12 cellular contexts compared by ENCODE assay signal in genomic region chr2:10439185-10439879, GRCh38. TPM values are rescaled to one million over a fixed set of nuclear protein-coding genes. Genes with fewer than 3 reads are reported as not detected.
A peak's percentile ranks its signal among the peaks of the same experiment; 100 is the strongest.
DNase-seq lines count a peak whose midpoint lies in the region; ATAC-seq, FAIRE-seq and TF ChIP-seq lines count a peak whose summit lies in the region.
"Had no signal": no experiment of that assay in that cellular context is flagged by ENCODE, and none has a peak within 500 bp of the region (broad histone marks: within the 10 kb centered on the region; RNA-seq: fewer than 3 reads in every experiment).

No MANE protein-coding gene starts in this region.

- H3K4me2 ChIP-seq in K562 (ENCODE audit: insufficient read depth, low read length): no peak overlapping the region
- H3K4me2 ChIP-seq: BLaER1 had no signal

- peak; percentile 45 for ATAC-seq in K562
- no peak for ATAC-seq in naive B cell (ENCODE audit: low read depth in 2 of 2)
- no peak for ATAC-seq in GM18511 (IDR thresholded peaks at IDR 0.05; ENCODE audit: unreplicated experiment)
- ATAC-seq in GM19328 (IDR thresholded peaks at IDR 0.05; ENCODE audit: unreplicated experiment): no peak
- ATAC-seq: left colon had no signal

- FAIRE-seq in K562 (lab: Jason Lieb, UNC): peak; percentile 54

- peaks cover 6 to 14% (median 14%) of the 10 kb centered on the region in 3 donors for H3K4me1 Mint-ChIP-seq in IgD-negative memory B cell
- peaks cover 12 to 23% (median 22%) of the 10 kb centered on the region in 3 donors for H3K4me1 Mint-ChIP-seq in naive B cell

- POLR2A ChIA-PET in K562 (lab: Yijun Ruan, JAX): interaction anchor here (0.5 to 3.8 kb wide), 18 partner anchors 8 to 808 kb away, joined by 3 to 41 read pairs (median 3); partner anchors contain the start of genes ODC1 and YWHAQ

- no peak for TF ChIP-seq EP300 in K562 (IDR thresholded peaks at IDR 0.05; ENCODE audit: low read length)

- H3K36me3 ChIP-seq in K562 (ENCODE audit: control insufficient read depth, insufficient read depth, low read length): peaks cover 57% of the 10 kb centered on the region

- H3K4me3 Mint-ChIP-seq in IgD-negative memory B cell: peak overlapping the region in 1 of 4 donors; percentile 12
- H3K4me3 Mint-ChIP-seq in naive B cell: peak overlapping the region in 1 of 8 donors; percentile 15
- H3K4me3 Mint-ChIP-seq: activated naive CD4-positive, alpha-beta T cell treated with anti-CD3 and anti-CD28 coated beads, Interleukin-2, amount 50 U/mL, for 24 hours had no signal

- CTCF ChIA-PET in K562 (lab: Yijun Ruan, JAX; ENCODE audit: low intra/inter-chr PET ratio): no interaction called here

- peak overlapping the region; percentile 10; the same call in 1 of the 3 replicates for H3K27ac ChIP-seq in K562 (ENCODE audit: extremely low read depth, low read depth, low read length)
- H3K27ac ChIP-seq: BLaER1, thoracic aorta had no signal

- peaks cover 19% of the 10 kb centered on the region for H4K20me1 ChIP-seq in K562 (replicated peaks; ENCODE audit: control insufficient read depth, insufficient read depth, low read length)

- H2AFZ ChIP-seq in K562 (ENCODE audit: low read depth, low read length): no peak overlapping the region

- in situ Hi-C loops in K562 (cut with MboI): loop anchor here (5.0 to 10.0 kb wide), 2 partner anchors 317 to 645 kb away; partner anchors contain the start of gene RRM2

- DNase-seq in EH (ENCODE audit: low read depth): peak; percentile 13
- peak in 1 of 4 experiments; percentile 45 for DNase-seq in K562 (ENCODE audit: extremely low read depth in 1 of 4, low spot score in 3 of 4)
- no peak for DNase-seq in naive B cell
- DNase-seq in UCSD-AML1 (lab: John Stamatoyannopoulos, UW; ENCODE audit: unreplicated experiment): no peak
- DNase-seq in Kasumi-1 (lab: John Stamatoyannopoulos, UW): no peak
- DNase-seq: left colon had no signal

- no peaks in the 10 kb centered on the region for H3K9me1 ChIP-seq in K562 (ENCODE audit: control insufficient read depth, insufficient read depth, low read length)

- TF ChIP-seq CTCF in K562 (IDR thresholded peaks at IDR 0.05 in 2 of 3, conservative IDR thresholded peaks at IDR 0.05 in 1 of 3; ENCODE audit: insufficient read depth in 2 of 3, low read depth in 1 of 3, low read length in 3 of 3): no peak

- TF ChIP-seq RAD21 in K562 (CRISPR knock-in tag; conservative IDR thresholded peaks at IDR 0.05 in 1 of 2, IDR thresholded peaks at IDR 0.05 in 1 of 2): peak in 1 of 2 experiments; percentile 25; a peak in 2 of 4 replicates

- no peak overlapping the region for H3K4me3 ChIP-seq in K562
- H3K4me3 ChIP-seq: BLaER1, thoracic aorta had no signal

- H3K9me3 ChIP-seq in K562 (replicated peaks; ENCODE audit: control insufficient read depth, insufficient read depth, low read depth, low read length): no peaks in the 10 kb centered on the region
- H3K9me3 ChIP-seq: BLaER1, thoracic aorta had no signal

- no peaks in the 10 kb centered on the region for H3K27me3 Mint-ChIP-seq in IgD-negative memory B cell
- H3K27me3 Mint-ChIP-seq in naive B cell: no peaks in the 10 kb centered on the region
- H3K27me3 Mint-ChIP-seq: activated naive CD4-positive, alpha-beta T cell treated with anti-CD3 and anti-CD28 coated beads, Interleukin-2, amount 50 U/mL, for 24 hours had no signal

- H3K27ac Mint-ChIP-seq in IgD-negative memory B cell (peak overlapping the region in 2 of 3 donors; percentile 70 to 91), naive B cell (peak overlapping the region in 4 of 6 donors; percentile 38 to 63 (median 54))
- H3K27ac Mint-ChIP-seq: activated naive CD4-positive, alpha-beta T cell treated with anti-CD3 and anti-CD28 coated beads, Interleukin-2, amount 50 U/mL, for 24 hours had no signal

- H3K9me3 Mint-ChIP-seq in IgD-negative memory B cell: no peaks in the 10 kb centered on the region
- no peaks in the 10 kb centered on the region for H3K9me3 Mint-ChIP-seq in naive B cell
- H3K9me3 Mint-ChIP-seq: activated naive CD4-positive, alpha-beta T cell treated with anti-CD3 and anti-CD28 coated beads, Interleukin-2, amount 50 U/mL, for 24 hours had no signal

- BruUV-seq in K562 (replicated peaks; lab: Mats Ljungman, UMichigan): no TSS peak

- no peaks in the 10 kb centered on the region for H3K36me3 Mint-ChIP-seq in IgD-negative memory B cell
- H3K36me3 Mint-ChIP-seq in naive B cell: peaks cover 27 to 30% of the 10 kb centered on the region in 2 donors

- H3K79me2 ChIP-seq in K562 (ENCODE audit: control insufficient read depth, insufficient read depth, low read length): peaks cover 15% of the 10 kb centered on the region

- H3K9ac ChIP-seq in K562 (ENCODE audit: insufficient read depth in 1 of 2, low read depth in 2 of 2, low read length in 2 of 2): no peak overlapping the region
- H3K9ac ChIP-seq: BLaER1 had no signal

- H3K27me3 ChIP-seq in K562 (ENCODE audit: control insufficient read depth in 2 of 2, insufficient read depth in 2 of 2, low read length in 2 of 2): no peaks in the 10 kb centered on the region
- H3K27me3 ChIP-seq: BLaER1 had no signal

- peak; percentile 76 for TF ChIP-seq POLR2A in K562 (conservative IDR thresholded peaks at IDR 0.05)

- WGBS in K562 (ENCODE audit: insufficient coverage, low coverage, missing lambda C conversion rate): 60% methylated on average over 11 of the region's 11 CpGs

- intact Hi-C loops in K562 (cut with micrococcal nuclease): loop anchor here (2.0 to 10.0 kb wide), 3 partner anchors 217 to 635 kb away; no protein-coding TSS in a partner anchor

- peaks cover 8 to 25% of the 10 kb centered on the region in 2 experiments; a peak in 4 of 5 replicates for H3K4me1 ChIP-seq in K562 (replicated peaks in 1 of 2; ENCODE audit: control insufficient read depth in 2 of 2, insufficient read depth in 2 of 2, low read length in 2 of 2)

TF ChIP-seq in K562, 482 proteins besides CTCF, POLR2A, EP300 and RAD21 (continues in another document):
- TF ChIP-seq FOXJ2 (tag; IDR thresholded peaks at IDR 0.05) (no peak), SLC30A9 (CRISPR knock-in tag; IDR thresholded peaks at IDR 0.05) (no peak), PTBP1 (IDR thresholded peaks at IDR 0.05; ENCODE audit: low read depth, low read length) (0 out of 2 replicates have a peak, but pooled peaks have one; percentile 31), XRCC5 (IDR thresholded peaks at IDR 0.05; ENCODE audit: low read depth, low read length) (0 out of 2 replicates have a peak, but pooled peaks have one; percentile 30), TBP (optimal IDR thresholded peaks at IDR 0.05; ENCODE audit: low read depth, low read length) (no peak), ELF4 (CRISPR knock-in tag; IDR thresholded peaks at IDR 0.05) (no peak), RNF2 (IDR thresholded peaks at IDR 0.05) (no peak), E2F8 (IDR thresholded peaks at IDR 0.05; ENCODE audit: low read depth, partially characterized antibody) (peak; percentile 21), SIN3A (IDR thresholded peaks at IDR 0.05; ENCODE audit: borderline replicate concordance in 2 of 2, control insufficient read depth in 1 of 2, low read depth in 2 of 2, low read length in 2 of 2) (peak in 1 of 2 experiments; percentile 17; a peak in 1 of 4 replicates), ZNF263 (CRISPR knock-in tag; IDR thresholded peaks at IDR 0.05; ENCODE audit: borderline replicate concordance) (peak; percentile 88), SRSF7 (optimal IDR thresholded peaks at IDR 0.05; ENCODE audit: low read depth, low read length) (no peak)

RNA-seq across cellular contexts. Expression of gene ODC1, which starts 8.8 kb away (rescaled TPM):
- polyA plus RNA-seq in IgD-negative memory B cell (207 TPM), K562 (2011; rRNA removed) (368 and 563 TPM in 2 replicates), K562 (2014; fragmentation: Illumina TruSeq; extraction: Trizol) (473 and 553 TPM in 2 replicates), K562 (2014; fragmentation: Nextera tagmentation; extraction: Ambion mirVana) (100 to 1,000 TPM; 142 to 169 TPM), K562 (2014; rRNA removed) (457 and 488 TPM in 2 replicates), naive B cell (ENCODE audit: low read depth in 6 of 6) (100 to 1,000 TPM; 142 to 202 (median 165) TPM)
- 99.9 and 124 TPM in 2 replicates for total RNA-seq in K562 (2011; cell fraction: chromatin; rRNA removed; ENCODE audit: low replicate concordance)
- total RNA-seq in K562 (2011; cell fraction: nucleolus; rRNA removed): 80.3 and 83.7 TPM in 2 replicates
- 115 and 142 TPM in 2 replicates for total RNA-seq in K562 (2011; cell fraction: nucleoplasm; rRNA removed)
- total RNA-seq in K562 (2014; rRNA removed) (392 and 447 TPM in 2 replicates), K562 (2014; rRNA removed; fragmentation: Illumina TruSeq; extraction: Trizol) (525 and 551 TPM in 2 replicates), K562 (2015; rRNA removed; fragmentation: Illumina TruSeq; extraction: Trizol) (512 and 539 TPM in 2 replicates), K562 (2021) (379 and 398 TPM in 2 replicates)
- 282 and 395 TPM in 2 replicates for polyA plus RNA-seq in K562 (2011; cell fraction: cytosol; rRNA removed)
- 190 and 232 TPM in 2 replicates for polyA plus RNA-seq in K562 (2011; cell fraction: nucleus; rRNA removed)
- polyA plus RNA-seq in K562 (2012): 213 and 358 TPM in 2 replicates
- 600 and 763 TPM in 2 replicates for polyA minus RNA-seq in K562 (2011; rRNA and poly(A)+ RNA removed)
- polyA minus RNA-seq in K562 (2011; cell fraction: cytosol; rRNA and poly(A)+ RNA removed): 138 and 222 TPM in 2 replicates
- polyA minus RNA-seq in K562 (2011; cell fraction: nucleus; rRNA and poly(A)+ RNA removed): 41.1 and 78.2 TPM in 2 replicates
